1 cellular context compared by ENCODE assay signal in genomic region chr2:72863046-72863445, GRCh38.
TF ChIP-seq lines count a peak whose summit lies in the region.

No MANE protein-coding gene starts in this region.

TF ChIP-seq in GM23338, 12 proteins besides CTCF, POLR2A, EP300 and RAD21 (continued from another document):
- TF ChIP-seq REST (IDR thresholded peaks at IDR 0.05; ENCODE audit: unreplicated experiment) (no peak), JUNB (IDR thresholded peaks at IDR 0.05; ENCODE audit: unreplicated experiment) (no peak), ZNF462 (CRISPR knock-in tag; IDR thresholded peaks at IDR 0.05) (no peak), EZH2 (IDR thresholded peaks at IDR 0.05; ENCODE audit: low read depth, unreplicated experiment) (no peak), ETS1 (IDR thresholded peaks at IDR 0.05) (no peak)
